Comparison of ENCODE assay signal across 8 cellular contexts in genomic region chr19:8050274-8051096, GRCh38. TPM values are rescaled to one million over a fixed set of nuclear protein-coding genes. Genes with fewer than 3 reads are reported as not detected.
DNase-seq lines count a peak whose midpoint lies in the region; ATAC-seq and TF ChIP-seq lines count a peak whose summit lies in the region.

No MANE protein-coding gene starts in this region.

- no peak for TF ChIP-seq POLR2A in lower leg skin (IDR thresholded peaks at IDR 0.05)

- H3K4me1 ChIP-seq in duodenal mucosa (ENCODE audit: control insufficient read depth in 1 of 2, insufficient read depth in 2 of 2, low read length in 2 of 2) = peaks cover 9 to 19% of the 10 kb centered on the region in 2 donors

- peak overlapping the region; percentile 56 to 76 for H3K4me3 ChIP-seq in duodenal mucosa (ENCODE audit: low read depth in 1 of 2, low read length in 2 of 2)
- H3K4me3 ChIP-seq in lower leg skin (ENCODE audit: low read depth, poor library complexity, severe bottlenecking) = no peak overlapping the region

- no peaks in the 10 kb centered on the region for H3K36me3 ChIP-seq in duodenal mucosa (ENCODE audit: control insufficient read depth in 1 of 2, insufficient read depth in 2 of 2, low read length in 2 of 2)

- H3K9ac ChIP-seq in duodenal mucosa (ENCODE audit: low read depth in 1 of 2, low read length in 2 of 2) = peak overlapping the region; percentile 58 to 69

- ATAC-seq in HG03108 (IDR thresholded peaks at IDR 0.05; ENCODE audit: unreplicated experiment) = peak; percentile 63

- TF ChIP-seq CTCF in lower leg skin (IDR thresholded peaks at IDR 0.05) = no peak

- H3K9me3 ChIP-seq in duodenal mucosa (ENCODE audit: control insufficient read depth in 1 of 2, low read length in 2 of 2) = no peaks in the 10 kb centered on the region

- intact Hi-C loops in lower leg skin (cut with DNase I; ENCODE audit: low total_unique reads) = no loop called here

- no peaks in the 10 kb centered on the region for H3K27me3 ChIP-seq in duodenal mucosa (ENCODE audit: control insufficient read depth in 1 of 2, insufficient read depth in 2 of 2, low read length in 2 of 2)

- DNase-seq in NCI-H2081 (lab: John Stamatoyannopoulos, UW) (peak; percentile 42 to 67), NCI-H2081 treated with DMSO at 0.1 percent for 48 hours (lab: John Stamatoyannopoulos, UW) (no peak), NCI-H446 treated with DMSO at 0.1 percent for 48 hours (lab: John Stamatoyannopoulos, UW) (peak; percentile 8), lower leg skin (ENCODE audit: low spot score in 2 of 2) (peak; percentile 84 to 95)
- peak; percentile 77 to 88 for DNase-seq in activated CD4-positive, alpha-beta T cell treated with anti-CD3 and anti-CD28 coated beads, Interleukin-2, amount 50 U/mL, for 24 hours (ENCODE audit: low read depth in 1 of 2, low spot score in 1 of 2)
- peak; percentile 57 to 90 (median 65) for DNase-seq in stimulated activated CD4-positive, alpha-beta T cell treated with anti-CD3 and anti-CD28 coated beads, TNF-alpha, amount 100 ng/mL, for 1 hour (ENCODE audit: low read depth in 3 of 3, low spot score in 1 of 3)

- WGBS in lower leg skin, 2 donors = 11 to 13% methylated on average over 39 to 49 of the region's 49 CpGs

- peak overlapping the region; percentile 25 for H3K27ac ChIP-seq in duodenal mucosa (ENCODE audit: low read depth, low read length)

RNA-seq across cellular contexts. Expression of gene CCL25, which starts 2.1 kb away (rescaled TPM):
- under 1 TPM in 1 of 4 donors, not detected in 3; 0.81 TPM for total RNA-seq in lower leg skin

RNA-seq across cellular contexts. Expression of gene ELAVL1, which starts 45.0 kb away (rescaled TPM):
- 10 to 100 TPM; 24.8 to 49.2 (median 30.9) TPM for total RNA-seq in lower leg skin
